Comparison of ENCODE assay signal across 14 cellular contexts in genomic region chr11:16148301-16148787, GRCh38.
DNase-seq lines count a peak whose midpoint lies in the region; FAIRE-seq and TF ChIP-seq lines count a peak whose summit lies in the region.
"Had no signal": no experiment of that assay in that cellular context is flagged by ENCODE, and none has a peak within 500 bp of the region (broad histone marks: within the 10 kb centered on the region; RNA-seq: fewer than 3 reads in every experiment).

No MANE protein-coding gene starts in this region.

- in situ Hi-C loops in GM23248 (cut with MboI): no loop called here

- H3K27me3 Mint-ChIP-seq in glutamatergic neuron (ENCODE audit: unreplicated experiment): no peaks in the 10 kb centered on the region
- H3K27me3 Mint-ChIP-seq: naive thymus-derived CD8-positive, alpha-beta T cell had no signal

- H3F3A ChIP-seq in GM23248 (ENCODE audit: insufficient read depth): no peaks in the 10 kb centered on the region

- intact Hi-C loops in A673 (cut with micrococcal nuclease; ENCODE audit: unreplicated experiment): no loop called here

- H3K9ac ChIP-seq in GM23248: no peak overlapping the region

- DNase-seq in A673 (ENCODE audit: low spot score): peak; percentile 82
- DNase-seq in SJSA1 (ENCODE audit: low read depth in 1 of 2, low spot score in 2 of 2): peak; percentile 52 to 79
- no peak for DNase-seq in glutamatergic neuron
- no peak for DNase-seq in osteoblast (ENCODE audit: insufficient read length, low spot score, missing footprints)
- no peak for DNase-seq in GOT3 (lab: John Stamatoyannopoulos, UW)
- no peak for DNase-seq in GM10248 (ENCODE audit: extremely low spot score)
- no peak for DNase-seq in GM23248
- no peak for DNase-seq in D721Med (ENCODE audit: insufficient read length, low spot score)
- DNase-seq: activated T-cell treated with anti-CD3 and anti-CD28 coated beads, Interleukin-2, amount 50 U/mL, for 4 hours; dermis blood vessel endothelial cell; islet precursor cell; naive thymus-derived CD8-positive, alpha-beta T cell; NCI-H2227 treated with DMSO at 0.1 percent for 48 hours; transverse colon had no signal

- H4K20me1 ChIP-seq in osteoblast (ENCODE audit: insufficient read depth, low read length) (no peaks in the 10 kb centered on the region), GM23248 (ENCODE audit: insufficient read depth) (no peaks in the 10 kb centered on the region)

- no peaks in the 10 kb centered on the region for H3K9me3 ChIP-seq in A673 (ENCODE audit: low read depth, low read length, poor library complexity, severe bottlenecking)
- no peaks in the 10 kb centered on the region for H3K9me3 ChIP-seq in SJSA1 (replicated peaks)
- no peaks in the 10 kb centered on the region for H3K9me3 ChIP-seq in osteoblast (ENCODE audit: low read depth, low read length)
- no peaks in the 10 kb centered on the region for H3K9me3 ChIP-seq in GM23248 (ENCODE audit: low read depth)
- H3K9me3 ChIP-seq: transverse colon had no signal

- no peak for FAIRE-seq in D721Med (lab: Jason Lieb, UNC)

- H2AFZ ChIP-seq in osteoblast (ENCODE audit: low read length): no peak overlapping the region
- no peak overlapping the region for H2AFZ ChIP-seq in GM23248

- 21 to 23% methylated on average over 8 of the region's 8 CpGs for WGBS in GM23248 (ENCODE audit: low coverage in 1 of 2, low lambda C conversion rate in 2 of 2, missing lambda C conversion rate in 2 of 2), 2 experiments

- TF ChIP-seq CTCF in A673 (conservative IDR thresholded peaks at IDR 0.05; ENCODE audit: low read depth, low read length) (no peak), glutamatergic neuron (IDR thresholded peaks at IDR 0.05; ENCODE audit: partially characterized antibody, unreplicated experiment) (no peak), osteoblast (IDR thresholded peaks at IDR 0.05; ENCODE audit: extremely low read depth, low read depth, low read length) (no peak), GM10248 (IDR thresholded peaks at IDR 0.05; ENCODE audit: control extremely low read depth, extremely low read depth, low read depth, missing control alignments) (no peak), D721Med (IDR thresholded peaks at IDR 0.05; ENCODE audit: insufficient read depth, missing control alignments) (no peak)

- H3K79me2 ChIP-seq in osteoblast (ENCODE audit: insufficient read depth, low read length) (no peaks in the 10 kb centered on the region), GM23248 (ENCODE audit: insufficient read depth) (no peaks in the 10 kb centered on the region)

- BruUV-seq in A673 (replicated peaks; lab: Mats Ljungman, UMichigan): no TSS peak

- H3K27me3 ChIP-seq in A673 (replicated peaks; ENCODE audit: insufficient read depth, low read depth, low read length, poor library complexity) (no peaks in the 10 kb centered on the region), SJSA1 (replicated peaks) (no peaks in the 10 kb centered on the region), osteoblast (ENCODE audit: insufficient read depth, low read length) (no peaks in the 10 kb centered on the region), GM23248 (replicated peaks; ENCODE audit: insufficient read depth) (0 out of 2 replicates have a peak, but pooled peaks cover 6% of the 10 kb centered on the region)
- H3K27me3 ChIP-seq: transverse colon had no signal

- H3K4me3 ChIP-seq in A673 (ENCODE audit: low read depth, low read length, poor library complexity, severe bottlenecking): no peak overlapping the region
- no peak overlapping the region for H3K4me3 ChIP-seq in SJSA1
- no peak overlapping the region for H3K4me3 ChIP-seq in osteoblast (ENCODE audit: insufficient read depth, low read length)
- no peak overlapping the region for H3K4me3 ChIP-seq in GM23248
- H3K4me3 ChIP-seq: transverse colon had no signal

- POLR2A ChIA-PET in A673 (lab: Charles Lee; ENCODE audit: low non-redundant PET) (no interaction called here), GM10248 (lab: Yijun Ruan, JAX) (no interaction called here)

- peaks cover 2% of the 10 kb centered on the region for H3K9me3 Mint-ChIP-seq in glutamatergic neuron (ENCODE audit: unreplicated experiment)

- H3K4me3 Mint-ChIP-seq in glutamatergic neuron (ENCODE audit: unreplicated experiment): no peak overlapping the region
- H3K4me3 Mint-ChIP-seq: activated T-cell treated with anti-CD3 and anti-CD28 coated beads, Interleukin-2, amount 50 U/mL, for 4 hours; naive thymus-derived CD8-positive, alpha-beta T cell had no signal

- H3K36me3 ChIP-seq in A673 (ENCODE audit: insufficient read depth, low read length, poor library complexity, severe bottlenecking) (no peaks in the 10 kb centered on the region), SJSA1 (no peaks in the 10 kb centered on the region), osteoblast (ENCODE audit: insufficient read depth, low read length) (no peaks in the 10 kb centered on the region), GM23248 (ENCODE audit: low read depth) (no peaks in the 10 kb centered on the region)
- H3K36me3 ChIP-seq: transverse colon had no signal

- H3K9me2 ChIP-seq in GM23248 (ENCODE audit: insufficient read depth): no peaks in the 10 kb centered on the region

- H3K27ac Mint-ChIP-seq in glutamatergic neuron (ENCODE audit: unreplicated experiment): peak overlapping the region; percentile 34
- H3K27ac Mint-ChIP-seq: naive thymus-derived CD8-positive, alpha-beta T cell had no signal

- H3K27ac ChIP-seq in A673 (ENCODE audit: low read depth, low read length, poor library complexity, severe bottlenecking) (peak overlapping the region; percentile 52), SJSA1 (peak overlapping the region; percentile 54), osteoblast (ENCODE audit: low read depth, low read length) (no peak overlapping the region), GM23248 (no peak overlapping the region)
- H3K27ac ChIP-seq: transverse colon had no signal

- H3K4me1 Mint-ChIP-seq in glutamatergic neuron (ENCODE audit: low read depth, unreplicated experiment): peaks cover 12% of the 10 kb centered on the region
- H3K4me1 Mint-ChIP-seq: naive thymus-derived CD8-positive, alpha-beta T cell had no signal

- H3K36me3 Mint-ChIP-seq in glutamatergic neuron (ENCODE audit: unreplicated experiment): no peaks in the 10 kb centered on the region
- H3K36me3 Mint-ChIP-seq: naive thymus-derived CD8-positive, alpha-beta T cell had no signal

- CTCF ChIA-PET in A673 (lab: Charles Lee): no interaction called here
- CTCF ChIA-PET in GM10248 (lab: Yijun Ruan, JAX): no interaction called here

- H3K4me1 ChIP-seq in A673 (ENCODE audit: insufficient read depth, low read length, poor library complexity, severe bottlenecking) (peaks cover 51% of the 10 kb centered on the region), SJSA1 (replicated peaks) (peaks cover 41% of the 10 kb centered on the region), osteoblast (ENCODE audit: insufficient read depth, low read length) (no peaks in the 10 kb centered on the region), GM23248 (ENCODE audit: insufficient read depth) (no peaks in the 10 kb centered on the region)

- peak overlapping the region; percentile 32 for H3K4me2 ChIP-seq in osteoblast (ENCODE audit: insufficient read depth, low read length)
- H3K4me2 ChIP-seq in GM23248 (ENCODE audit: unreplicated experiment): no peak overlapping the region

Comparison
In these comparisons a context has a peak if more than half of its experiments do, and no peak if none do; other contexts are left out.
1. DNase-seq: peak in A673 (single experiment) and SJSA1 (2 of 2); none in glutamatergic neuron (single experiment), osteoblast (single experiment), GOT3 (single experiment), GM10248 (single experiment), GM23248 (single experiment) and D721Med (single experiment).
2. H3K27ac ChIP-seq: peak in A673 (single experiment) and SJSA1 (single experiment); none in osteoblast (single experiment) and GM23248 (single experiment).